14 cellular contexts compared by ENCODE assay signal in genomic region chr18:5582054-5582453, GRCh38. TPM values are rescaled to one million over a fixed set of nuclear protein-coding genes. Genes with fewer than 3 reads are reported as not detected.
DNase-seq lines count a peak whose midpoint lies in the region; ATAC-seq and TF ChIP-seq lines count a peak whose summit lies in the region.
"Had no signal": no experiment of that assay in that cellular context is flagged by ENCODE, and none has a peak within 500 bp of the region (broad histone marks: within the 10 kb centered on the region; RNA-seq: fewer than 3 reads in every experiment).

No MANE protein-coding gene starts in this region.

- DNase-seq in AG04450 (ENCODE audit: low read depth, low spot score): peak; percentile 18
- DNase-seq in HEK293T (ENCODE audit: extremely low spot score): peak; percentile 23
- peak; percentile 73 for DNase-seq in iPS-NIHi7 (ENCODE audit: extremely low spot score)
- DNase-seq in NCI-H446 treated with DMSO at 0.1 percent for 48 hours (lab: John Stamatoyannopoulos, UW): no peak
- DNase-seq in activated T-cell treated with anti-CD3 and anti-CD28 coated beads, Interleukin-2, amount 50 U/mL, for 4 hours: no peak
- no peak for DNase-seq in activated CD4-positive, CD25-positive, alpha-beta regulatory T cell treated with anti-CD3 and anti-CD28 coated beads, Interleukin-2, amount 50 U/mL, for 72 hours
- no peak for DNase-seq in activated naive CD4-positive, alpha-beta T cell treated with anti-CD3 and anti-CD28 coated beads, Interleukin-2, amount 10 ng/mL, durations not matched to agents 7 days and 5 days
- DNase-seq: activated CD4-positive, alpha-beta memory T cell treated with anti-CD3 and anti-CD28 coated beads, Interleukin-2, amount 10 ng/mL, durations not matched to agents 7 days and 5 days; foreskin keratinocyte; left ventricle myocardium superior; NCI-H2107; pancreas had no signal

- H3K27ac Mint-ChIP-seq in brain: peak overlapping the region in 3 of 5 experiments; percentile 7 to 53 (median 25)
- no peak overlapping the region for H3K27ac Mint-ChIP-seq in activated naive CD4-positive, alpha-beta T cell treated with anti-CD3 and anti-CD28 coated beads, Interleukin-2, amount 10 ng/mL, durations not matched to agents 7 days and 5 days
- H3K27ac Mint-ChIP-seq: activated CD4-positive, alpha-beta memory T cell treated with anti-CD3 and anti-CD28 coated beads, Interleukin-2, amount 10 ng/mL, durations not matched to agents 7 days and 5 days had no signal

- H3K9me3 Mint-ChIP-seq in brain: no peaks in the 10 kb centered on the region
- no peaks in the 10 kb centered on the region for H3K9me3 Mint-ChIP-seq in activated T-cell treated with anti-CD3 and anti-CD28 coated beads, Interleukin-2, amount 50 U/mL, for 4 hours
- no peaks in the 10 kb centered on the region for H3K9me3 Mint-ChIP-seq in activated naive CD4-positive, alpha-beta T cell treated with anti-CD3 and anti-CD28 coated beads, Interleukin-2, amount 10 ng/mL, durations not matched to agents 7 days and 5 days
- H3K9me3 Mint-ChIP-seq: activated CD4-positive, alpha-beta memory T cell treated with anti-CD3 and anti-CD28 coated beads, Interleukin-2, amount 10 ng/mL, durations not matched to agents 7 days and 5 days had no signal

- no peaks in the 10 kb centered on the region for H3K27me3 Mint-ChIP-seq in brain
- H3K27me3 Mint-ChIP-seq in activated T-cell treated with anti-CD3 and anti-CD28 coated beads, Interleukin-2, amount 50 U/mL, for 4 hours (ENCODE audit: low read depth): peaks cover 3% of the 10 kb centered on the region
- H3K27me3 Mint-ChIP-seq in activated naive CD4-positive, alpha-beta T cell treated with anti-CD3 and anti-CD28 coated beads, Interleukin-2, amount 10 ng/mL, durations not matched to agents 7 days and 5 days: no peaks in the 10 kb centered on the region
- H3K27me3 Mint-ChIP-seq: activated CD4-positive, alpha-beta memory T cell treated with anti-CD3 and anti-CD28 coated beads, Interleukin-2, amount 10 ng/mL, durations not matched to agents 7 days and 5 days had no signal

- CTCF ChIA-PET in AG04450 (lab: Charles Lee) (no interaction called here), HEK293T (lab: Yijun Ruan, JAX) (interaction anchor here (0.6 to 1.2 kb wide), 3 partner anchors 19 to 41 kb away, joined by 3 to 4 read pairs (median 3); no protein-coding TSS in a partner anchor)
- CTCF ChIA-PET in activated naive CD4-positive, alpha-beta T cell treated with anti-CD3 and anti-CD28 coated beads, Interleukin-2, amount 10 ng/mL, durations not matched to agents 7 days and 5 days (lab: Charles Lee): no interaction called here

- no peak for ATAC-seq in activated T-cell treated with anti-CD3 and anti-CD28 coated beads, Interleukin-2, amount 50 U/mL, for 4 hours
- ATAC-seq: left ventricle myocardium superior, Panc1 had no signal

- no peaks in the 10 kb centered on the region for H3K9me3 ChIP-seq in AG04450 (ENCODE audit: control insufficient read depth, insufficient read depth, low read length)
- H3K9me3 ChIP-seq: pancreas had no signal

- H3K4me3 ChIP-seq in AG04450 (ENCODE audit: low read depth, low read length): no peak overlapping the region
- H3K4me3 ChIP-seq: pancreas had no signal

- POLR2A ChIA-PET in AG04450 (lab: Yijun Ruan, JAX): no interaction called here
- POLR2A ChIA-PET in HEK293T (lab: Yijun Ruan, JAX): interaction anchor here (1.0 to 1.2 kb wide), 3 partner anchors 38 to 285 kb away, joined by 3 to 5 read pairs (median 4); no protein-coding TSS in a partner anchor

- no peak overlapping the region for H3K4me3 Mint-ChIP-seq in brain
- no peak overlapping the region for H3K4me3 Mint-ChIP-seq in activated T-cell treated with anti-CD3 and anti-CD28 coated beads, Interleukin-2, amount 50 U/mL, for 4 hours
- H3K4me3 Mint-ChIP-seq in activated naive CD4-positive, alpha-beta T cell treated with anti-CD3 and anti-CD28 coated beads, Interleukin-2, amount 10 ng/mL, durations not matched to agents 7 days and 5 days: no peak overlapping the region
- H3K4me3 Mint-ChIP-seq: activated CD4-positive, alpha-beta memory T cell treated with anti-CD3 and anti-CD28 coated beads, Interleukin-2, amount 10 ng/mL, durations not matched to agents 7 days and 5 days had no signal

- no peaks in the 10 kb centered on the region for H3K36me3 Mint-ChIP-seq in brain
- H3K36me3 Mint-ChIP-seq in activated T-cell treated with anti-CD3 and anti-CD28 coated beads, Interleukin-2, amount 50 U/mL, for 4 hours (ENCODE audit: insufficient read depth): no peaks in the 10 kb centered on the region
- H3K36me3 Mint-ChIP-seq in activated naive CD4-positive, alpha-beta T cell treated with anti-CD3 and anti-CD28 coated beads, Interleukin-2, amount 10 ng/mL, durations not matched to agents 7 days and 5 days: no peaks in the 10 kb centered on the region

- TF ChIP-seq CTCF in AG04450 (IDR thresholded peaks at IDR 0.05; ENCODE audit: low read depth, low read length) (no peak), brain (conservative IDR thresholded peaks at IDR 0.05) (no peak)

- peaks cover 23% of the 10 kb centered on the region for H3K4me1 Mint-ChIP-seq in brain
- H3K4me1 Mint-ChIP-seq in activated T-cell treated with anti-CD3 and anti-CD28 coated beads, Interleukin-2, amount 50 U/mL, for 4 hours (ENCODE audit: low read depth): no peaks in the 10 kb centered on the region
- H3K4me1 Mint-ChIP-seq in activated naive CD4-positive, alpha-beta T cell treated with anti-CD3 and anti-CD28 coated beads, Interleukin-2, amount 10 ng/mL, durations not matched to agents 7 days and 5 days: no peaks in the 10 kb centered on the region
- H3K4me1 Mint-ChIP-seq: activated CD4-positive, alpha-beta memory T cell treated with anti-CD3 and anti-CD28 coated beads, Interleukin-2, amount 10 ng/mL, durations not matched to agents 7 days and 5 days had no signal

- H3K27me3 ChIP-seq in AG04450 (ENCODE audit: control insufficient read depth, insufficient read depth, low read length): no peaks in the 10 kb centered on the region
- H3K27me3 ChIP-seq: foreskin keratinocyte, pancreas had no signal

- no peak overlapping the region for H3K27ac ChIP-seq in AG04450 (ENCODE audit: low read depth, low read length)
- H3K27ac ChIP-seq: foreskin keratinocyte had no signal

TF ChIP-seq in HEK293T, 16 proteins besides CTCF, POLR2A, EP300 and RAD21:
- TF ChIP-seq CTBP1 (IDR thresholded peaks at IDR 0.05; ENCODE audit: borderline replicate concordance) (no peak), NFRKB (IDR thresholded peaks at IDR 0.05) (no peak), FOXK2 (IDR thresholded peaks at IDR 0.05) (no peak), TARDBP (IDR thresholded peaks at IDR 0.05) (no peak), PKNOX1 (IDR thresholded peaks at IDR 0.05) (no peak), LEF1 (IDR thresholded peaks at IDR 0.05; ENCODE audit: borderline replicate concordance) (no peak), HDGF (IDR thresholded peaks at IDR 0.05; ENCODE audit: borderline replicate concordance) (no peak), SP1 (IDR thresholded peaks at IDR 0.05) (no peak), FOXM1 (IDR thresholded peaks at IDR 0.05; ENCODE audit: borderline replicate concordance) (no peak), FOXA1 (IDR thresholded peaks at IDR 0.05) (no peak)
TF ChIP-seq in HEK293T: peak in this region for 0.

RNA-seq across cellular contexts. Expression of gene EPB41L3, which starts 38.3 kb away (rescaled TPM):
- polyA plus RNA-seq in AG04450 (2011; rRNA removed) (36.6 and 45.0 TPM in 2 replicates), brain (ENCODE audit: insufficient read depth, low read depth, low replicate concordance) (83.1 TPM)
- polyA minus RNA-seq in AG04450 (2011; rRNA and poly(A)+ RNA removed): 34.8 and 45.6 TPM in 2 replicates
- total RNA-seq in activated T-cell treated with anti-CD3 and anti-CD28 coated beads, Interleukin-2, amount 50 U/mL, for 4 hours: 1 to 10 TPM in 1 of 3 donors, under 1 TPM in 2; 0.25 to 1.1 (median 0.57) TPM

Comparison
In these comparisons a context has a peak if more than half of its experiments do, and no peak if none do; other contexts are left out.
1. DNase-seq: peak in AG04450 (single experiment), HEK293T (single experiment) and iPS-NIHi7 (single experiment); none in NCI-H446 treated with DMSO at 0.1 percent for 48 hours (single experiment), activated T-cell treated with anti-CD3 and anti-CD28 coated beads, Interleukin-2, amount 50 U/mL, for 4 hours (single experiment), activated CD4-positive, CD25-positive, alpha-beta regulatory T cell treated with anti-CD3 and anti-CD28 coated beads, Interleukin-2, amount 50 U/mL, for 72 hours (single experiment) and activated naive CD4-positive, alpha-beta T cell treated with anti-CD3 and anti-CD28 coated beads, Interleukin-2, amount 10 ng/mL, durations not matched to agents 7 days and 5 days (single experiment).